In the genomic region with DNA sequence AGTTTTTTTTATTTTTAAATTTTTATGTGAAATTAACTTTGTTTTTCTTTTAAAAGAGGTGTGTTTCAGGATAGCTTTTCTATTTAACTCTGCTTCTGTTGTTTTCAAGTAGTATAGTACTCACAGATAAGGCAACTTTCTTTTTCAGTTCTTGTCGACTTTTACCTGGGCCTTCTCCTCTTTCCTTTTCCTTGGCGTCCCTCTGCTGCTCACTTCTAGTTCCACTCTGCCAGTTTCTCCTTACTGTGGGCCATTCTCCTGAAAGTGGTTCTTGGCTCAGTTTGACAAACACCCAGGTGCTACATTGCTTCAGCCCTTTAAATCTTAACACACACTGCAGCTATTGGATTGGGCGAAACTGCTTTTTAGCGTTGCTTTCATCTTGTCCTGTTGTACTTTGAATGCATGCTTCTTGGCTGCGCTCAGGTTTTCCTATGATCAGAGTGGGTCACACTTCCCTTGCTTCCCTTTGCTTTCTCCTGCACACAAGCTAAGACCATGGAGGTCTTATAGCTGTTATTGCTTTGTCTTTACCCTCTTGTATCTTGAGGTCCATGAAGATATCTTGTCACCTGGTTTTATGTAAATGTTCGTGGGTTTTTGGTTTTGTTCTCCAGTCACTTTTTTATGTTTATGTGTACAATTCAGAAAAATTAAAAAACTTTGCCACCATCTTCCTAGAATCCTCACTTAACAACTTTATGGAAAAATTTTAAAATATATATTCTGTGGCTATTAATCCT, we compare ENCODE assay signal across 16 cellular contexts. TPM values are rescaled to one million over a fixed set of nuclear protein-coding genes. Genes with fewer than 3 reads are reported as not detected.
DNase-seq lines count a peak whose midpoint lies in the region; ATAC-seq and TF ChIP-seq lines count a peak whose summit lies in the region.
"Had no signal": no experiment of that assay in that cellular context is flagged by ENCODE, and none has a peak within 500 bp of the region (broad histone marks: within the 10 kb centered on the region; RNA-seq: fewer than 3 reads in every experiment).

No MANE protein-coding gene starts in this region.

- intact Hi-C loops in CD4-positive, alpha-beta T cell (cut with DNase I, micrococcal nuclease), result no loop called here
- intact Hi-C loops in activated B cell treated with CpG ODN at 0.5 μM for 24 hours (cut with micrococcal nuclease), result no loop called here

- H3K27ac Mint-ChIP-seq in CD4-positive, alpha-beta T cell, result no peak overlapping the region
- H3K27ac Mint-ChIP-seq in activated B cell treated with CpG ODN at 0.5 μM for 24 hours (peak overlapping the region; percentile 2), memory B cell (peak overlapping the region; percentile 72)
- H3K27ac Mint-ChIP-seq: activated naive CD4-positive, alpha-beta T cell treated with anti-CD3 and anti-CD28 coated beads, Interleukin-2, amount 50 U/mL, for 24 hours had no signal

- no peak overlapping the region for H3K27ac ChIP-seq in CD4-positive, alpha-beta T cell (ENCODE audit: low read depth, low read length)

- no peak for DNase-seq in CD4-positive, alpha-beta T cell
- DNase-seq in activated B cell treated with CpG ODN at 0.5 μM for 24 hours (no peak), memory B cell (ENCODE audit: low spot score in 2 of 2) (no peak), NOMO-1 (lab: John Stamatoyannopoulos, UW; ENCODE audit: unreplicated experiment in 2 of 2) (no peak), SKM-1 treated with dmso at 0.1 percent for 144 hours (lab: John Stamatoyannopoulos, UW; ENCODE audit: unreplicated experiment) (no peak), SHP77 (lab: John Stamatoyannopoulos, UW) (no peak), GM19240 (ENCODE audit: insufficient read length, low spot score) (no peak)
- DNase-seq: DMS53; effector CD8-positive, alpha-beta T cell; MG63; naive thymus-derived CD4-positive, alpha-beta T cell; NCI-H2029; NCI-H524 had no signal

- POLR2A ChIA-PET in CD4-positive, alpha-beta T cell (lab: Charles Lee), result interaction anchor here (1.1 kb wide), 1 partner anchor 20 kb away, joined by 3 read pairs; no protein-coding TSS in a partner anchor
- POLR2A ChIA-PET in activated B cell treated with CpG ODN at 0.5 μM for 24 hours (lab: Charles Lee), result interaction anchor here (1.1 kb wide), 1 partner anchor 204 kb away, joined by 3 read pairs; no protein-coding TSS in a partner anchor

- H3K9me3 ChIP-seq in CD4-positive, alpha-beta T cell (ENCODE audit: control insufficient read depth, low read length), result no peaks in the 10 kb centered on the region
- H3K9me3 ChIP-seq: MG63 had no signal

- H3K27me3 ChIP-seq in CD4-positive, alpha-beta T cell (ENCODE audit: control insufficient read depth, insufficient read depth, low read length), result no peaks in the 10 kb centered on the region
- H3K27me3 ChIP-seq: MG63 had no signal

- peak overlapping the region; percentile 16 for H3K4me3 Mint-ChIP-seq in CD4-positive, alpha-beta T cell
- H3K4me3 Mint-ChIP-seq in activated B cell treated with CpG ODN at 0.5 μM for 24 hours, result no peak overlapping the region
- no peak overlapping the region for H3K4me3 Mint-ChIP-seq in memory B cell
- H3K4me3 Mint-ChIP-seq: activated naive CD4-positive, alpha-beta T cell treated with anti-CD3 and anti-CD28 coated beads, Interleukin-2, amount 50 U/mL, for 24 hours had no signal

- no peak for ATAC-seq in CD4-positive, alpha-beta T cell (ENCODE audit: poor library complexity)
- ATAC-seq in GM18498 (IDR thresholded peaks at IDR 0.05; ENCODE audit: unreplicated experiment), result peak; percentile 64
- ATAC-seq in activated B cell treated with CpG ODN at 0.5 μM for 24 hours (ENCODE audit: low read depth), result no peak
- no peak for ATAC-seq in memory B cell (ENCODE audit: low read depth)
- ATAC-seq: naive thymus-derived CD4-positive, alpha-beta T cell; SK-N-SH treated with all-trans-retinoic acid at 6 μM for 48 hours had no signal

- H3K9me3 Mint-ChIP-seq in CD4-positive, alpha-beta T cell, result no peaks in the 10 kb centered on the region
- H3K9me3 Mint-ChIP-seq in activated B cell treated with CpG ODN at 0.5 μM for 24 hours (no peaks in the 10 kb centered on the region), memory B cell (no peaks in the 10 kb centered on the region)
- H3K9me3 Mint-ChIP-seq: activated naive CD4-positive, alpha-beta T cell treated with anti-CD3 and anti-CD28 coated beads, Interleukin-2, amount 50 U/mL, for 24 hours; naive thymus-derived CD4-positive, alpha-beta T cell had no signal

- no peak for TF ChIP-seq CTCF in CD4-positive, alpha-beta T cell (IDR thresholded peaks at IDR 0.05)
- no peak for TF ChIP-seq CTCF in activated B cell treated with CpG ODN at 0.5 μM for 24 hours (IDR thresholded peaks at IDR 0.05)

- peaks cover 17% of the 10 kb centered on the region for H3K4me1 Mint-ChIP-seq in CD4-positive, alpha-beta T cell (ENCODE audit: low read depth)
- peaks cover 7% of the 10 kb centered on the region for H3K4me1 Mint-ChIP-seq in activated B cell treated with CpG ODN at 0.5 μM for 24 hours
- peaks cover 9% of the 10 kb centered on the region for H3K4me1 Mint-ChIP-seq in memory B cell

- peaks cover 91% of the 10 kb centered on the region for H3K36me3 Mint-ChIP-seq in CD4-positive, alpha-beta T cell (ENCODE audit: low read depth)
- peaks cover 88% of the 10 kb centered on the region for H3K36me3 Mint-ChIP-seq in activated B cell treated with CpG ODN at 0.5 μM for 24 hours (ENCODE audit: low read depth)
- H3K36me3 Mint-ChIP-seq in memory B cell, result peaks cover 53% of the 10 kb centered on the region

- CTCF ChIA-PET in CD4-positive, alpha-beta T cell (lab: Charles Lee), result interaction anchor here (1.3 kb wide), 1 partner anchor 11 kb away, joined by 5 read pairs; no protein-coding TSS in a partner anchor
- CTCF ChIA-PET in activated B cell treated with CpG ODN at 0.5 μM for 24 hours (lab: Charles Lee), result no interaction called here

- no peaks in the 10 kb centered on the region for H3K27me3 Mint-ChIP-seq in CD4-positive, alpha-beta T cell
- H3K27me3 Mint-ChIP-seq in activated B cell treated with CpG ODN at 0.5 μM for 24 hours (no peaks in the 10 kb centered on the region), memory B cell (no peaks in the 10 kb centered on the region)
- H3K27me3 Mint-ChIP-seq: activated naive CD4-positive, alpha-beta T cell treated with anti-CD3 and anti-CD28 coated beads, Interleukin-2, amount 50 U/mL, for 24 hours; naive thymus-derived CD4-positive, alpha-beta T cell had no signal

RNA-seq across cellular contexts. Expression of gene GABPA, which starts 21.6 kb away (rescaled TPM):
- 10 to 100 TPM; 23.5 to 23.6 TPM for total RNA-seq in CD4-positive, alpha-beta T cell
- 31.3 and 34.6 TPM in 2 replicates for total RNA-seq in activated B cell treated with CpG ODN at 0.5 μM for 24 hours

RNA-seq across cellular contexts. Expression of gene ATP5PF, which starts 21.7 kb away (rescaled TPM):
- total RNA-seq in CD4-positive, alpha-beta T cell, result 10 to 100 TPM; 26.7 to 30.3 TPM
- 73.9 and 78.3 TPM in 2 replicates for total RNA-seq in activated B cell treated with CpG ODN at 0.5 μM for 24 hours
